In genomic region chr6:73523434-73524123, GRCh38 we compare ENCODE assay signal across 8 cellular contexts. TPM values are rescaled to one million over a fixed set of nuclear protein-coding genes. Genes with fewer than 3 reads are reported as not detected.
DNase-seq lines count a peak whose midpoint lies in the region; ATAC-seq and TF ChIP-seq lines count a peak whose summit lies in the region.

No MANE protein-coding gene starts in this region.

- peak; percentile 79 to 87 (median 82) for DNase-seq in CD4-positive, alpha-beta memory T cell
- DNase-seq in adrenal gland (peak; percentile 57 to 68 (median 60)), smooth muscle cell (lab: John Stamatoyannopoulos, UW; ENCODE audit: unreplicated experiment) (no peak), SJCRH30 (no peak)

- H3K9me2 ChIP-seq in SU-DHL-6 (replicated peaks; ENCODE audit: insufficient read depth, low read length): no peaks in the 10 kb centered on the region

- peaks cover 34% of the 10 kb centered on the region for H3K4me1 ChIP-seq in CD4-positive, alpha-beta memory T cell (ENCODE audit: insufficient read depth, low read length)
- H3K4me1 ChIP-seq in adrenal gland (replicated peaks in 1 of 2) (peaks cover 13 to 27% of the 10 kb centered on the region in 2 donors), iPS-15b (ENCODE audit: control insufficient read depth, insufficient read depth, low read length) (no peaks in the 10 kb centered on the region), smooth muscle cell (ENCODE audit: low read depth) (peaks cover 7% of the 10 kb centered on the region), SJCRH30 (no peaks in the 10 kb centered on the region)

- H3K4me1 Mint-ChIP-seq in CD4-positive, alpha-beta memory T cell: peaks cover 20 to 56% (median 33%) of the 10 kb centered on the region in 4 donors

- H3K9ac ChIP-seq in SU-DHL-6 (ENCODE audit: low read length) (peak overlapping the region; percentile 80), iPS-15b (ENCODE audit: low read depth, low read length) (peak overlapping the region; percentile 86), smooth muscle cell (ENCODE audit: low read depth) (peak overlapping the region; percentile 69)

- POLR2A ChIA-PET in CD4-positive, alpha-beta memory T cell (lab: Charles Lee; ENCODE audit: partially characterized antibody): interaction anchor here (0.6 to 13.1 kb wide), 13 partner anchors 8 to 1720 kb away, joined by 3 to 316 read pairs (median 12); partner anchors contain the start of genes CGAS, COX7A2, MTO1 and SLC17A5

- H4K20me1 ChIP-seq in SU-DHL-6 (ENCODE audit: low read depth, low read length): peaks cover 7% of the 10 kb centered on the region; the same call in 1 of the 2 replicates
- peaks cover 22% of the 10 kb centered on the region for H4K20me1 ChIP-seq in smooth muscle cell (ENCODE audit: low read depth)

- H3K4me3 ChIP-seq in CD4-positive, alpha-beta memory T cell (ENCODE audit: low read length in 2 of 2): peak overlapping the region; percentile 85 to 89
- H3K4me3 ChIP-seq in SU-DHL-6 (ENCODE audit: insufficient read depth, low read length, poor library complexity, severe bottlenecking) (peak overlapping the region; percentile 83), adrenal gland (peak overlapping the region; percentile 11 to 84 (median 72)), iPS-15b (ENCODE audit: low read depth, low read length) (peak overlapping the region; percentile 52), smooth muscle cell (peak overlapping the region; percentile 51), SJCRH30 (no peak overlapping the region)

- no peaks in the 10 kb centered on the region for H3K27me3 Mint-ChIP-seq in CD4-positive, alpha-beta memory T cell

- ATAC-seq in GM19452 (IDR thresholded peaks at IDR 0.05; ENCODE audit: unreplicated experiment) (peak; percentile 51), HG03558 (IDR thresholded peaks at IDR 0.05; ENCODE audit: extremely low read depth, unreplicated experiment) (peak; percentile 30)

- 6 to 16% (median 9%) methylated on average over 17 to 50 of the region's 50 CpGs for WGBS in adrenal gland, 4 donors
- WGBS in smooth muscle cell (ENCODE audit: low lambda C conversion rate): 39% methylated on average over 42 of the region's 50 CpGs

- CTCF ChIA-PET in CD4-positive, alpha-beta memory T cell (lab: Charles Lee; ENCODE audit: partially characterized antibody): interaction anchor here (0.6 to 3.5 kb wide), 9 partner anchors 8 to 130 kb away, joined by 3 to 15 read pairs (median 7); partner anchors contain the start of genes MTO1 and SLC17A5

- H3K4me2 ChIP-seq in SU-DHL-6 (ENCODE audit: low read depth, low read length, poor library complexity, severe bottlenecking) (peak overlapping the region; percentile 96), smooth muscle cell (peak overlapping the region; percentile 77)

- H3K9me3 ChIP-seq in CD4-positive, alpha-beta memory T cell (ENCODE audit: control insufficient read depth in 1 of 2, low read length in 2 of 2): no peaks in the 10 kb centered on the region
- H3K9me3 ChIP-seq in SU-DHL-6 (ENCODE audit: insufficient read depth, low read length) (no peaks in the 10 kb centered on the region), adrenal gland (replicated peaks in 1 of 3) (no peaks in the 10 kb centered on the region), iPS-15b (ENCODE audit: control insufficient read depth, insufficient read depth, low read length) (no peaks in the 10 kb centered on the region), smooth muscle cell (replicated peaks; ENCODE audit: low read depth) (no peaks in the 10 kb centered on the region), SJCRH30 (replicated peaks) (no peaks in the 10 kb centered on the region)

- H3K27me3 ChIP-seq in CD4-positive, alpha-beta memory T cell (ENCODE audit: insufficient read depth, low read length): no peaks in the 10 kb centered on the region
- no peaks in the 10 kb centered on the region for H3K27me3 ChIP-seq in SU-DHL-6 (ENCODE audit: low read length)
- H3K27me3 ChIP-seq in adrenal gland: no peaks in the 10 kb centered on the region
- no peaks in the 10 kb centered on the region for H3K27me3 ChIP-seq in iPS-15b (ENCODE audit: control insufficient read depth, insufficient read depth, low read length)
- no peaks in the 10 kb centered on the region for H3K27me3 ChIP-seq in smooth muscle cell (ENCODE audit: low read depth)
- H3K27me3 ChIP-seq in SJCRH30: no peaks in the 10 kb centered on the region

- H3K36me3 Mint-ChIP-seq in CD4-positive, alpha-beta memory T cell: peaks cover 24 to 31% of the 10 kb centered on the region in 2 donors

- H2AFZ ChIP-seq in SU-DHL-6 (ENCODE audit: low read depth, low read length, severe bottlenecking) (peak overlapping the region; percentile 84), smooth muscle cell (ENCODE audit: low read depth) (peak overlapping the region; percentile 84)

- peaks cover 0 to 19% (median 0%) of the 10 kb centered on the region in 8 donors for H3K9me3 Mint-ChIP-seq in CD4-positive, alpha-beta memory T cell

- TF ChIP-seq CTCF in SU-DHL-6 (IDR thresholded peaks at IDR 0.05; ENCODE audit: insufficient read depth, low read length, poor library complexity, severe bottlenecking): no peak
- no peak for TF ChIP-seq CTCF in adrenal gland (IDR thresholded peaks at IDR 0.05)
- no peak for TF ChIP-seq CTCF in smooth muscle cell (IDR thresholded peaks at IDR 0.05; ENCODE audit: borderline replicate concordance, insufficient read depth, poor library complexity, severe bottlenecking)

- peaks cover 13% of the 10 kb centered on the region for H3K36me3 ChIP-seq in CD4-positive, alpha-beta memory T cell (ENCODE audit: insufficient read depth, low read length)
- peaks cover 19% of the 10 kb centered on the region for H3K36me3 ChIP-seq in SU-DHL-6 (ENCODE audit: low read length)
- H3K36me3 ChIP-seq in adrenal gland (replicated peaks in 1 of 2): peaks cover 0 to 15% of the 10 kb centered on the region in 2 donors
- H3K36me3 ChIP-seq in iPS-15b (ENCODE audit: control insufficient read depth, insufficient read depth, low read length): peaks cover 21% of the 10 kb centered on the region
- H3K36me3 ChIP-seq in smooth muscle cell (ENCODE audit: low read depth): peaks cover 9% of the 10 kb centered on the region
- H3K36me3 ChIP-seq in SJCRH30: peaks cover 22% of the 10 kb centered on the region

- H3K79me2 ChIP-seq in SU-DHL-6 (ENCODE audit: insufficient read depth, low read length) (peaks cover 17% of the 10 kb centered on the region), smooth muscle cell (ENCODE audit: low read depth) (peaks cover 21% of the 10 kb centered on the region)

- TF ChIP-seq POLR2A in adrenal gland (IDR thresholded peaks at IDR 0.05): peak in 1 of 2 donors; percentile 57

- H3K27ac ChIP-seq in CD4-positive, alpha-beta memory T cell (ENCODE audit: low read depth, low read length): peak overlapping the region; percentile 100
- peak overlapping the region; percentile 81 for H3K27ac ChIP-seq in SU-DHL-6 (ENCODE audit: low read depth, low read length)
- peak overlapping the region; percentile 31 to 100 (median 92) for H3K27ac ChIP-seq in adrenal gland
- peak overlapping the region; percentile 99 for H3K27ac ChIP-seq in smooth muscle cell (ENCODE audit: low read depth)
- H3K27ac ChIP-seq in SJCRH30: no peak overlapping the region

- peak overlapping the region; percentile 98 to 99 (median 98) for H3K27ac Mint-ChIP-seq in CD4-positive, alpha-beta memory T cell

- H3K4me3 Mint-ChIP-seq in CD4-positive, alpha-beta memory T cell: peak overlapping the region; percentile 92 to 98 (median 96)

- H3F3A ChIP-seq in SU-DHL-6 (ENCODE audit: insufficient read depth): peaks cover 44% of the 10 kb centered on the region
- peaks cover 14% of the 10 kb centered on the region for H3F3A ChIP-seq in smooth muscle cell (ENCODE audit: low read depth)

- intact Hi-C loops in CD4-positive, alpha-beta memory T cell (cut with micrococcal nuclease): loop anchor here (5.0 kb wide), 2 partner anchors 901 to 1719 kb away; partner anchors contain the start of genes COX7A2 and KCNQ5
- intact Hi-C loops in adrenal gland (cut with DNase I): loop anchor here (5.0 to 10.0 kb wide), 2 partner anchors 61 to 64 kb away; no protein-coding TSS in a partner anchor

RNA-seq across cellular contexts. Expression of gene EEF1A1, which starts 2.7 kb away (rescaled TPM):
- over 10,000 TPM; 15,632 to 16,691 TPM for total RNA-seq in CD4-positive, alpha-beta memory T cell
- polyA plus RNA-seq in CD4-positive, alpha-beta memory T cell: over 10,000 TPM; 10,358 to 12,185 TPM
- over 10,000 TPM in 3 of 8 donors, 1,000 to 10,000 TPM in 5; 7,361 to 11,784 (median 9,101) TPM for total RNA-seq in adrenal gland
- polyA plus RNA-seq in adrenal gland: over 10,000 TPM in 1 of 3 donors, 1,000 to 10,000 TPM in 2; 7,921 to 10,048 (median 9,514) TPM
- total RNA-seq in smooth muscle cell: 8,046 and 9,106 TPM in 2 replicates
- polyA plus RNA-seq in smooth muscle cell: 2,147 and 2,255 TPM in 2 replicates
- total RNA-seq in SJCRH30 (2014; rRNA removed; shearing (Covaris generic)): 14,252 and 14,593 TPM in 2 replicates

Comparison
In these comparisons a context has a peak if more than half of its experiments do, and no peak if none do; other contexts are left out.
1. DNase-seq: peak in CD4-positive, alpha-beta memory T cell (5 of 5) and adrenal gland (7 of 7); none in smooth muscle cell (single experiment) and SJCRH30 (0 of 2).
2. Peak in every context shown above with its lines, with median percentiles within 50 percentile points of each other: H3K9ac ChIP-seq.